ENCODE assay signal across 9 cellular contexts in genomic region chr1:209398330-209398991, GRCh38.
DNase-seq lines count a peak whose midpoint lies in the region; ATAC-seq and TF ChIP-seq lines count a peak whose summit lies in the region.
"Had no signal": no experiment of that assay in that cellular context is flagged by ENCODE, and none has a peak within 500 bp of the region (broad histone marks: within the 10 kb centered on the region; RNA-seq: fewer than 3 reads in every experiment).

No MANE protein-coding gene starts in this region.

- CTCF ChIA-PET in IMR-90 (lab: Yijun Ruan, JAX): interaction anchor here (0.9 kb wide), 1 partner anchor 37 kb away, joined by 3 read pairs; no protein-coding TSS in a partner anchor

- peaks cover 3% of the 10 kb centered on the region for H3K27me3 Mint-ChIP-seq in neural progenitor cell (ENCODE audit: insufficient read depth, low read depth)

- no peaks in the 10 kb centered on the region for H3K36me3 Mint-ChIP-seq in neural progenitor cell

- TF ChIP-seq CTCF in IMR-90 (conservative IDR thresholded peaks at IDR 0.05; ENCODE audit: low read depth, low read length) (no peak), choroid plexus epithelial cell (conservative IDR thresholded peaks at IDR 0.05; ENCODE audit: low read depth, low read length) (no peak), lower lobe of right lung (IDR thresholded peaks at IDR 0.05) (no peak), WERI-Rb-1 (IDR thresholded peaks at IDR 0.05; ENCODE audit: low read depth, low read length) (no peak), neural progenitor cell (IDR thresholded peaks at IDR 0.05) (no peak)

- H3K23ac ChIP-seq in IMR-90 (ENCODE audit: low read depth, low read length): no peak overlapping the region

- peaks cover 5% of the 10 kb centered on the region for H3K9me1 ChIP-seq in IMR-90 (ENCODE audit: insufficient read depth, low read length)

- peaks cover 10% of the 10 kb centered on the region for H3K4me1 ChIP-seq in IMR-90 (ENCODE audit: control insufficient read depth, insufficient read depth, low read length)
- H3K4me1 ChIP-seq in lower lobe of right lung: peaks cover 3% of the 10 kb centered on the region
- no peaks in the 10 kb centered on the region for H3K4me1 ChIP-seq in neural progenitor cell

- H2BK120ac ChIP-seq in IMR-90 (ENCODE audit: low read depth, low read length): peak overlapping the region; percentile 36; the same call in 1 of the 2 replicates

- peak overlapping the region; percentile 41 for H2AFZ ChIP-seq in IMR-90 (replicated peaks; ENCODE audit: low read length, poor library complexity)
- H2AFZ ChIP-seq in neural progenitor cell (replicated peaks): no peak overlapping the region

- H3K27ac Mint-ChIP-seq in neural progenitor cell: no peak overlapping the region

- no CpG with 5 or more reads among the region's 5 CpGs for WGBS in IMR-90 (ENCODE audit: extremely low coverage in 2 of 2, insufficient read length in 1 of 2), 2 experiments

- intact Hi-C loops in IMR-90 (cut with micrococcal nuclease) (no loop called here), lower lobe of right lung (cut with DNase I) (no loop called here)

- no peaks in the 10 kb centered on the region for H3K9me3 Mint-ChIP-seq in neural progenitor cell

- H3K79me2 ChIP-seq in neural progenitor cell (ENCODE audit: low read depth): no peaks in the 10 kb centered on the region

- TF ChIP-seq RAD21 in IMR-90 (IDR thresholded peaks at IDR 0.05; ENCODE audit: low read length): no peak

- no peak overlapping the region for H3K9ac ChIP-seq in IMR-90 (ENCODE audit: low read depth, low read length)
- H3K9ac ChIP-seq in neural progenitor cell: no peak overlapping the region

- no peak overlapping the region for H3K14ac ChIP-seq in IMR-90 (replicated peaks; ENCODE audit: low read depth, low read length)

- H3K18ac ChIP-seq in IMR-90 (ENCODE audit: low read depth, low read length): no peak overlapping the region

- H2BK15ac ChIP-seq in IMR-90 (ENCODE audit: low read depth, low read length): peak overlapping the region; percentile 12; the same call in 2 of the 3 replicates

- in situ Hi-C loops in IMR-90 (cut with MboI; ENCODE audit: low sequenced_read_pairs): no loop called here

- no TSS peak for BruUV-seq in IMR-90 (replicated peaks; lab: Mats Ljungman, UMichigan)

- no peaks in the 10 kb centered on the region for H4K20me1 ChIP-seq in IMR-90 (ENCODE audit: insufficient read depth, low read length)
- no peaks in the 10 kb centered on the region for H4K20me1 ChIP-seq in neural progenitor cell (ENCODE audit: low read depth)

- H3K9me3 ChIP-seq in IMR-90 (ENCODE audit: control insufficient read depth, insufficient read depth, low read length) (no peaks in the 10 kb centered on the region), lower lobe of right lung (no peaks in the 10 kb centered on the region), WERI-Rb-1 (ENCODE audit: severe bottlenecking) (no peaks in the 10 kb centered on the region), neural progenitor cell (ENCODE audit: low read depth) (no peaks in the 10 kb centered on the region)

- H2BK5ac ChIP-seq in IMR-90 (ENCODE audit: low read depth, low read length, poor library complexity, severe bottlenecking): no peak overlapping the region

- no peak overlapping the region for H4K5ac ChIP-seq in IMR-90 (ENCODE audit: low read depth, low read length)

- H3K56ac ChIP-seq in IMR-90 (ENCODE audit: extremely low read depth, insufficient read depth, low read length): no peak overlapping the region

- peak overlapping the region; percentile 48 for H4K91ac ChIP-seq in IMR-90 (ENCODE audit: insufficient read depth, low read depth, low read length)

- 0 out of 2 replicates have a peak overlapping the region, but pooled peaks have one; percentile 47 for H2BK20ac ChIP-seq in IMR-90 (ENCODE audit: low read depth, low read length)

- no peaks in the 10 kb centered on the region for H3K27me3 ChIP-seq in IMR-90 (ENCODE audit: control insufficient read depth, insufficient read depth, low read length)
- peaks cover 5% of the 10 kb centered on the region for H3K27me3 ChIP-seq in lower lobe of right lung (ENCODE audit: low read depth)
- H3K27me3 ChIP-seq in WERI-Rb-1 (ENCODE audit: insufficient read depth, low read depth, severe bottlenecking): peaks cover 54% of the 10 kb centered on the region
- H3K27me3 ChIP-seq in neural progenitor cell: no peaks in the 10 kb centered on the region

- H3K4ac ChIP-seq in IMR-90 (ENCODE audit: low read depth, low read length): no peak overlapping the region; the same call in 1 of the 2 replicates

- dilution Hi-C loops in IMR-90 (cut with HindIII; ENCODE audit: low sequenced_read_pairs, unreplicated experiment): no loop called here

- H3K27ac ChIP-seq in IMR-90 (ENCODE audit: insufficient read depth, low read length) (no peak overlapping the region), lower lobe of right lung (no peak overlapping the region), WERI-Rb-1 (no peak overlapping the region), neural progenitor cell (no peak overlapping the region)

- H3K4me3 ChIP-seq in IMR-90 (ENCODE audit: insufficient read depth, low read depth, low read length) (no peak overlapping the region), choroid plexus epithelial cell (ENCODE audit: low read depth, low read length) (no peak overlapping the region), lower lobe of right lung (no peak overlapping the region), WERI-Rb-1 (ENCODE audit: low read depth, low read length) (no peak overlapping the region), neural progenitor cell (no peak overlapping the region)

- 0 out of 4 replicates have a peak overlapping the region, but pooled peaks of 1 of the 2 experiments have one; percentile 16 for H4K8ac ChIP-seq in IMR-90 (ENCODE audit: low read depth in 2 of 2, low read length in 2 of 2)

- TF ChIP-seq POLR2A in IMR-90 (IDR thresholded peaks at IDR 0.05; ENCODE audit: low read depth, low read length): no peak

- H3K4me2 ChIP-seq in IMR-90 (ENCODE audit: low read depth, low read length) (no peak overlapping the region), neural progenitor cell (no peak overlapping the region)

- ATAC-seq in IMR-90 (ENCODE audit: low read depth) (peak; percentile 67), lower lobe of right lung (peak; percentile 47 to 68), GM18520 (IDR thresholded peaks at IDR 0.05; ENCODE audit: unreplicated experiment) (no peak)

- POLR2A ChIA-PET in IMR-90 (lab: Charles Lee; ENCODE audit: unreplicated experiment): interaction anchor here (0.7 kb wide), 1 partner anchor 39 kb away, joined by 3 read pairs; no protein-coding TSS in a partner anchor

- no peak overlapping the region for H2AK5ac ChIP-seq in IMR-90 (ENCODE audit: low read depth, low read length)

- H3K4me1 Mint-ChIP-seq in neural progenitor cell: peaks cover 10% of the 10 kb centered on the region

- peak; percentile 88 for DNase-seq in AG08395 (ENCODE audit: low spot score)
- peak; percentile 88 for DNase-seq in IMR-90
- peak; percentile 94 for DNase-seq in choroid plexus epithelial cell (ENCODE audit: low read depth)
- no peak for DNase-seq in lower lobe of right lung
- no peak for DNase-seq in WERI-Rb-1
- DNase-seq in neural progenitor cell (ENCODE audit: low spot score): no peak
- DNase-seq in COR-L47 (lab: John Stamatoyannopoulos, UW): no peak
- DNase-seq: GDM1 had no signal

- H3K36me3 ChIP-seq in IMR-90 (ENCODE audit: control insufficient read depth, insufficient read depth, low read length): no peaks in the 10 kb centered on the region
- no peaks in the 10 kb centered on the region for H3K36me3 ChIP-seq in lower lobe of right lung
- no peaks in the 10 kb centered on the region for H3K36me3 ChIP-seq in WERI-Rb-1
- no peaks in the 10 kb centered on the region for H3K36me3 ChIP-seq in neural progenitor cell

- H3K79me1 ChIP-seq in IMR-90 (ENCODE audit: low read depth in 1 of 2, low read length in 2 of 2): no peaks in the 10 kb centered on the region

- no peak overlapping the region for H3K4me3 Mint-ChIP-seq in neural progenitor cell

- H2AK9ac ChIP-seq in IMR-90 (replicated peaks; ENCODE audit: low read depth, low read length, poor library complexity): no peak overlapping the region

- no peaks in the 10 kb centered on the region for H3F3A ChIP-seq in neural progenitor cell (ENCODE audit: low read depth)

TF ChIP-seq in IMR-90, 13 proteins besides CTCF, POLR2A, EP300 and RAD21:
- TF ChIP-seq MAZ (IDR thresholded peaks at IDR 0.05; ENCODE audit: borderline replicate concordance, low read depth, low read length): no peak
- TF ChIP-seq MAFK (IDR thresholded peaks at IDR 0.05; ENCODE audit: low read depth, low read length): peak; percentile 91
- TF ChIP-seq BHLHE40 (IDR thresholded peaks at IDR 0.05; ENCODE audit: low read depth, low read length): no peak
- TF ChIP-seq NFE2L2 (IDR thresholded peaks at IDR 0.05; ENCODE audit: low read depth, low read length): peak; percentile 40; the same call in 1 of the 2 replicates
- 0 out of 2 replicates have a peak, but pooled peaks have one; percentile 12 for TF ChIP-seq CEBPB (IDR thresholded peaks at IDR 0.05; ENCODE audit: low read depth, low read length)
- TF ChIP-seq, protein P1, sequence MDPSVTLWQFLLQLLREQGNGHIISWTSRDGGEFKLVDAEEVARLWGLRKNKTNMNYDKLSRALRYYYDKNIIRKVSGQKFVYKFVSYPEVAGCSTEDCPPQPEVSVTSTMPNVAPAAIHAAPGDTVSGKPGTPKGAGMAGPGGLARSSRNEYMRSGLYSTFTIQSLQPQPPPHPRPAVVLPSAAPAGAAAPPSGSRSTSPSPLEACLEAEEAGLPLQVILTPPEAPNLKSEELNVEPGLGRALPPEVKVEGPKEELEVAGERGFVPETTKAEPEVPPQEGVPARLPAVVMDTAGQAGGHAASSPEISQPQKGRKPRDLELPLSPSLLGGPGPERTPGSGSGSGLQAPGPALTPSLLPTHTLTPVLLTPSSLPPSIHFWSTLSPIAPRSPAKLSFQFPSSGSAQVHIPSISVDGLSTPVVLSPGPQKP (IDR thresholded peaks at IDR 0.05; ENCODE audit: borderline replicate concordance, low read depth, low read length): 0 out of 2 replicates have a peak, but pooled peaks have one; percentile 54

Comparison
In these comparisons a context has a peak if more than half of its experiments do, and no peak if none do; other contexts are left out.
1. DNase-seq: peak in AG08395 (single experiment), IMR-90 (single experiment) and choroid plexus epithelial cell (single experiment); none in lower lobe of right lung (single experiment), WERI-Rb-1 (single experiment), neural progenitor cell (single experiment) and COR-L47 (single experiment).